In genomic region chr22:49396817-49397216, GRCh38 we compare ENCODE assay signal across 23 cellular contexts.
"Had no signal": no experiment of that assay in that cellular context is flagged by ENCODE, and none has a peak within 500 bp of the region (broad histone marks: within the 10 kb centered on the region; RNA-seq: fewer than 3 reads in every experiment).

No MANE protein-coding gene starts in this region.

- H3K27ac ChIP-seq: coronary artery, gastroesophageal sphincter, hepatocyte, right lobe of liver, thoracic aorta, uterus had no signal

- H3K36me3 Mint-ChIP-seq: activated naive CD4-positive, alpha-beta T cell treated with anti-CD3 and anti-CD28 coated beads, Interleukin-2, amount 10 ng/mL, durations not matched to agents 7 days and 5 days; memory B cell; stimulated activated effector memory CD8-positive, alpha-beta T cell treated with anti-CD3 and anti-CD28 coated beads, Interleukin-12 subunit alpha, Interleukin-12 subunit beta, amount 100 ng/mL, for 72 hours had no signal

- H3K4me3 Mint-ChIP-seq: activated B cell treated with CpG ODN at 0.5 μM for 24 hours; activated naive CD4-positive, alpha-beta T cell treated with anti-CD3 and anti-CD28 coated beads, Interleukin-2, amount 10 ng/mL, durations not matched to agents 7 days and 5 days; activated T-cell treated with anti-CD3 and anti-CD28 coated beads, Interleukin-2, amount 50 U/mL, for 24 hours; effector memory CD8-positive, alpha-beta T cell; memory B cell; natural killer cell treated with Interleukin-12 subunit alpha and Interleukin-12 subunit beta and Interleukin-15 and Interleukin-18, amount 100 ng/mL, for 72 hours; stimulated activated effector memory CD8-positive, alpha-beta T cell treated with anti-CD3 and anti-CD28 coated beads, Interleukin-12 subunit alpha, Interleukin-12 subunit beta, amount 100 ng/mL, for 72 hours; stimulated activated naive CD8-positive, alpha-beta T cell treated with anti-CD3 and anti-CD28 coated beads, Interleukin-15, Interleukin-2, amounts not matched to agents 100 ng/mL and 50 ng/mL, for 24 hours had no signal

- H3K4me1 Mint-ChIP-seq: activated B cell treated with CpG ODN at 0.5 μM for 24 hours; activated naive CD4-positive, alpha-beta T cell treated with anti-CD3 and anti-CD28 coated beads, Interleukin-2, amount 10 ng/mL, durations not matched to agents 7 days and 5 days; memory B cell; stimulated activated effector memory CD8-positive, alpha-beta T cell treated with anti-CD3 and anti-CD28 coated beads, Interleukin-12 subunit alpha, Interleukin-12 subunit beta, amount 100 ng/mL, for 72 hours had no signal

- H3K36me3 ChIP-seq: gastroesophageal sphincter, right lobe of liver, thoracic aorta, uterus had no signal

- H3K27ac Mint-ChIP-seq: activated B cell treated with CpG ODN at 0.5 μM for 24 hours; activated naive CD4-positive, alpha-beta T cell treated with anti-CD3 and anti-CD28 coated beads, Interleukin-2, amount 10 ng/mL, durations not matched to agents 7 days and 5 days; activated T-cell treated with anti-CD3 and anti-CD28 coated beads, Interleukin-2, amount 50 U/mL, for 24 hours; effector memory CD8-positive, alpha-beta T cell; memory B cell; natural killer cell treated with Interleukin-12 subunit alpha and Interleukin-12 subunit beta and Interleukin-15 and Interleukin-18, amount 100 ng/mL, for 72 hours; stimulated activated effector memory CD8-positive, alpha-beta T cell treated with anti-CD3 and anti-CD28 coated beads, Interleukin-12 subunit alpha, Interleukin-12 subunit beta, amount 100 ng/mL, for 72 hours; stimulated activated naive CD8-positive, alpha-beta T cell treated with anti-CD3 and anti-CD28 coated beads, Interleukin-15, Interleukin-2, amounts not matched to agents 100 ng/mL and 50 ng/mL, for 24 hours had no signal

- H3K27me3 ChIP-seq: hepatocyte, right lobe of liver, uterus had no signal

- H3K9me3 Mint-ChIP-seq: natural killer cell treated with Interleukin-12 subunit alpha and Interleukin-12 subunit beta and Interleukin-15 and Interleukin-18, amount 100 ng/mL, for 72 hours had no signal

- H3K4me1 ChIP-seq: gastroesophageal sphincter, right lobe of liver, uterus had no signal

- DNase-seq: activated B cell treated with CpG ODN at 0.5 μM for 24 hours; activated CD8-positive, alpha-beta memory T cell treated with anti-CD3 and anti-CD28 coated beads for 24 hours; activated gamma-delta T cell; activated naive CD4-positive, alpha-beta T cell treated with anti-CD3 and anti-CD28 coated beads, Interleukin-2, amount 10 ng/mL, durations not matched to agents 7 days and 5 days; activated T-cell treated with anti-CD3 and anti-CD28 coated beads, Interleukin-2, amount 50 U/mL, for 24 hours; amniotic stem cell; cerebellar nuclear complex; effector memory CD8-positive, alpha-beta T cell; left cardiac atrium; mucosa of descending colon; right lobe of liver; small intestine; stimulated activated CD4-positive, alpha-beta T cell treated with anti-CD3 and anti-CD28 coated beads, Interleukin-4, amount 100 ng/mL, for 24 hours; T-helper 2 cell; uterus had no signal

- H3K4me3 ChIP-seq: coronary artery, gastroesophageal sphincter, hepatocyte, mucosa of descending colon, right lobe of liver, thoracic aorta, uterus had no signal

- ATAC-seq: effector memory CD8-positive, alpha-beta T cell; gastroesophageal sphincter; left cardiac atrium; mucosa of descending colon; natural killer cell treated with Interleukin-12 subunit alpha and Interleukin-12 subunit beta and Interleukin-15 and Interleukin-18, amount 100 ng/mL, for 72 hours; right lobe of liver; stimulated activated effector memory CD8-positive, alpha-beta T cell treated with anti-CD3 and anti-CD28 coated beads, Interleukin-12 subunit alpha, Interleukin-12 subunit beta, amount 100 ng/mL, for 72 hours had no signal

- H3K27me3 Mint-ChIP-seq: activated naive CD4-positive, alpha-beta T cell treated with anti-CD3 and anti-CD28 coated beads, Interleukin-2, amount 10 ng/mL, durations not matched to agents 7 days and 5 days had no signal

- H3K9me3 ChIP-seq: mucosa of descending colon, right lobe of liver, thoracic aorta, uterus had no signal
